Comparison of ENCODE assay signal across 19 cellular contexts in genomic region chr2:46674451-46674850, GRCh38. TPM values are rescaled to one million over a fixed set of nuclear protein-coding genes. Genes with fewer than 3 reads are reported as not detected.
DNase-seq lines count a peak whose midpoint lies in the region; ATAC-seq and TF ChIP-seq lines count a peak whose summit lies in the region.
"Had no signal": no experiment of that assay in that cellular context is flagged by ENCODE, and none has a peak within 500 bp of the region (broad histone marks: within the 10 kb centered on the region; RNA-seq: fewer than 3 reads in every experiment).

No MANE protein-coding gene starts in this region.

- no peak overlapping the region for H3K4me3 Mint-ChIP-seq in stimulated activated naive CD8-positive, alpha-beta T cell treated with anti-CD3 and anti-CD28 coated beads, Interleukin-15, amount 100 ng/mL, for 72 hours

- H3K4me3 ChIP-seq in AG10803 (ENCODE audit: low read length) (no peak overlapping the region), adipocyte (ENCODE audit: low read length) (no peak overlapping the region), osteoblast (ENCODE audit: insufficient read depth, low read length) (no peak overlapping the region), right lobe of liver (no peak overlapping the region), gastroesophageal sphincter (no peak overlapping the region)
- H3K4me3 ChIP-seq: K562 had no signal

- H4K20me1 ChIP-seq in osteoblast (ENCODE audit: insufficient read depth, low read length) = no peaks in the 10 kb centered on the region

- peaks cover 26% of the 10 kb centered on the region for H3K27me3 Mint-ChIP-seq in stimulated activated naive CD8-positive, alpha-beta T cell treated with anti-CD3 and anti-CD28 coated beads, Interleukin-15, amount 100 ng/mL, for 72 hours

- no peak overlapping the region for H3K27ac Mint-ChIP-seq in stimulated activated naive CD8-positive, alpha-beta T cell treated with anti-CD3 and anti-CD28 coated beads, Interleukin-15, amount 100 ng/mL, for 72 hours

- H3K36me3 ChIP-seq in adipocyte (ENCODE audit: control insufficient read depth, insufficient read depth, low read length, severe bottlenecking) = no peaks in the 10 kb centered on the region
- H3K36me3 ChIP-seq in osteoblast (ENCODE audit: insufficient read depth, low read length) = no peaks in the 10 kb centered on the region
- no peaks in the 10 kb centered on the region for H3K36me3 ChIP-seq in right lobe of liver
- H3K36me3 ChIP-seq in gastroesophageal sphincter = no peaks in the 10 kb centered on the region
- H3K36me3 ChIP-seq: BE2C had no signal

- H3K27ac ChIP-seq in osteoblast (ENCODE audit: low read depth, low read length) (peak overlapping the region; percentile 15), right lobe of liver (no peak overlapping the region), gastroesophageal sphincter (no peak overlapping the region)
- H3K27ac ChIP-seq: RWPE1 had no signal

- no peaks in the 10 kb centered on the region for H3K79me2 ChIP-seq in osteoblast (ENCODE audit: insufficient read depth, low read length)

- ATAC-seq in right lobe of liver = no peak
- no peak for ATAC-seq in stimulated activated naive CD8-positive, alpha-beta T cell treated with anti-CD3 and anti-CD28 coated beads, Interleukin-15, amount 100 ng/mL, for 72 hours
- no peak for ATAC-seq in gastroesophageal sphincter
- ATAC-seq: K562 had no signal

- DNase-seq in AG10803 (ENCODE audit: low read depth) = peak; percentile 80
- peak; percentile 66 for DNase-seq in adipocyte (ENCODE audit: low read depth)
- DNase-seq in fibroblast of peridontal ligament (ENCODE audit: extremely low read depth) = peak; percentile 98
- DNase-seq in osteoblast (ENCODE audit: insufficient read length, low spot score, missing footprints) = no peak
- no peak for DNase-seq in right lobe of liver
- DNase-seq in stimulated activated naive CD8-positive, alpha-beta T cell treated with anti-CD3 and anti-CD28 coated beads, Interleukin-15, amount 100 ng/mL, for 72 hours = no peak
- DNase-seq in posterior vena cava (ENCODE audit: low spot score) = no peak
- DNase-seq: BE2C; MM.1S; NCI-H1048; NCI-H1417 treated with DMSO at 0.1 percent for 48 hours; NCI-H187 treated with DMSO at 0.1 percent for 48 hours; NCI-H510A treated with DMSO at 0.1 percent for 48 hours; NCI-H774; NK-92 treated with Interleukin-12 subunit alpha and Interleukin-12 subunit beta, amount 100 ng/mL, for 24 hours; SHP77 treated with DMSO at 0.1 percent for 48 hours had no signal

- peaks cover 6 to 14% of the 10 kb centered on the region in 2 donors for H3K9me3 Mint-ChIP-seq in stimulated activated naive CD8-positive, alpha-beta T cell treated with anti-CD3 and anti-CD28 coated beads, Interleukin-15, amount 100 ng/mL, for 72 hours

- H3K27me3 ChIP-seq in adipocyte (replicated peaks; ENCODE audit: control insufficient read depth, insufficient read depth, low read length) (no peaks in the 10 kb centered on the region), osteoblast (ENCODE audit: insufficient read depth, low read length) (no peaks in the 10 kb centered on the region), right lobe of liver (no peaks in the 10 kb centered on the region), gastroesophageal sphincter (no peaks in the 10 kb centered on the region)
- H3K27me3 ChIP-seq: BE2C had no signal

- peak overlapping the region; percentile 46 for H3K9ac ChIP-seq in adipocyte (ENCODE audit: low read length)

- intact Hi-C loops in right lobe of liver (cut with DNase I) (no loop called here), posterior vena cava (cut with DNase I) (no loop called here)

- H3K4me1 ChIP-seq in adipocyte (ENCODE audit: control insufficient read depth, insufficient read depth, low read length) (peaks cover 31% of the 10 kb centered on the region), osteoblast (ENCODE audit: insufficient read depth, low read length) (peaks cover 21% of the 10 kb centered on the region), right lobe of liver (no peaks in the 10 kb centered on the region), gastroesophageal sphincter (no peaks in the 10 kb centered on the region)

- no peaks in the 10 kb centered on the region for H3K4me1 Mint-ChIP-seq in stimulated activated naive CD8-positive, alpha-beta T cell treated with anti-CD3 and anti-CD28 coated beads, Interleukin-15, amount 100 ng/mL, for 72 hours

- H3K4me2 ChIP-seq in osteoblast (ENCODE audit: insufficient read depth, low read length) = no peak overlapping the region

- TF ChIP-seq CTCF in AG10803 (conservative IDR thresholded peaks at IDR 0.05; ENCODE audit: low read length) = no peak
- no peak for TF ChIP-seq CTCF in osteoblast (IDR thresholded peaks at IDR 0.05; ENCODE audit: extremely low read depth, low read depth, low read length)
- no peak for TF ChIP-seq CTCF in right lobe of liver (IDR thresholded peaks at IDR 0.05)
- TF ChIP-seq CTCF in gastroesophageal sphincter (IDR thresholded peaks at IDR 0.05) = no peak

- WGBS in right lobe of liver (ENCODE audit: insufficient coverage, low coverage, low lambda C conversion rate, missing lambda C conversion rate) = 18% methylated on average over 1 of the region's 1 CpG
- 0 to 20% methylated on average over 1 of the region's 1 CpG for WGBS in gastroesophageal sphincter (ENCODE audit: low coverage in 1 of 2), 2 donors

- TF ChIP-seq POLR2A in right lobe of liver (IDR thresholded peaks at IDR 0.05) (no peak), gastroesophageal sphincter (IDR thresholded peaks at IDR 0.05) (no peak)

- no peak for TF ChIP-seq EP300 in gastroesophageal sphincter (IDR thresholded peaks at IDR 0.05)

- peaks cover 17% of the 10 kb centered on the region for H3K9me3 ChIP-seq in adipocyte (ENCODE audit: control insufficient read depth, low read length)
- H3K9me3 ChIP-seq in osteoblast (ENCODE audit: low read depth, low read length) = no peaks in the 10 kb centered on the region
- no peaks in the 10 kb centered on the region for H3K9me3 ChIP-seq in right lobe of liver
- H3K9me3 ChIP-seq in gastroesophageal sphincter = peaks cover 0 to 14% (median 0%) of the 10 kb centered on the region in 3 donors
- H3K9me3 ChIP-seq: BE2C had no signal

- H2AFZ ChIP-seq in osteoblast (ENCODE audit: low read length) = peak overlapping the region; percentile 6

RNA-seq across cellular contexts. Expression of gene SOCS5, which starts 24.6 kb away (rescaled TPM):
- total RNA-seq in osteoblast = 124 and 136 TPM in 2 replicates
- total RNA-seq in right lobe of liver = 1 to 10 TPM; 5.1 to 8.2 (median 6.3) TPM
- 10 to 100 TPM; 38.8 to 57.4 TPM for total RNA-seq in posterior vena cava
- total RNA-seq in gastroesophageal sphincter = 10 to 100 TPM; 41.7 to 84.8 (median 58.0) TPM

RNA-seq across cellular contexts. Expression of gene CRIPT, which starts 57.4 kb away (rescaled TPM):
- total RNA-seq in osteoblast = 28.6 and 29.2 TPM in 2 replicates
- 1 to 10 TPM; 5.2 to 9.7 (median 7.0) TPM for total RNA-seq in right lobe of liver
- 10 to 100 TPM; 12.7 to 13.0 TPM for total RNA-seq in posterior vena cava
- total RNA-seq in gastroesophageal sphincter = 10 to 100 TPM; 13.7 to 26.2 (median 21.2) TPM

RNA-seq across cellular contexts. Expression of gene PIGF, which starts 57.6 kb away (rescaled TPM):
- total RNA-seq in osteoblast (16.5 and 16.6 TPM in 2 replicates), right lobe of liver (10 to 100 TPM in 3 of 6 experiments, 1 to 10 TPM in 3; 8.4 to 12.1 (median 10.0) TPM), posterior vena cava (10 to 100 TPM; 10.9 to 14.5 TPM), gastroesophageal sphincter (10 to 100 TPM in 1 of 4 donors, 1 to 10 TPM in 3; 4.5 to 14.9 (median 6.9) TPM)

Comparison
In these comparisons a context has a peak if more than half of its experiments do, and no peak if none do; other contexts are left out.
1. DNase-seq: peak in AG10803 (single experiment), adipocyte (single experiment) and fibroblast of peridontal ligament (single experiment); none in osteoblast (single experiment), right lobe of liver (0 of 3), stimulated activated naive CD8-positive, alpha-beta T cell treated with anti-CD3 and anti-CD28 coated beads, Interleukin-15, amount 100 ng/mL, for 72 hours (0 of 2) and posterior vena cava (single experiment).
2. RNA of gene SOCS5, which starts 24.6 kb away (total RNA-seq): 124 to 136 TPM in osteoblast, 41.7 to 84.8 TPM in gastroesophageal sphincter and 38.8 to 57.4 TPM in posterior vena cava; 5.1 to 8.2 TPM in right lobe of liver; every median in the first group is over 4 times any median in the second.